ENCODE assay signal across 1 cellular context in the genomic region with DNA sequence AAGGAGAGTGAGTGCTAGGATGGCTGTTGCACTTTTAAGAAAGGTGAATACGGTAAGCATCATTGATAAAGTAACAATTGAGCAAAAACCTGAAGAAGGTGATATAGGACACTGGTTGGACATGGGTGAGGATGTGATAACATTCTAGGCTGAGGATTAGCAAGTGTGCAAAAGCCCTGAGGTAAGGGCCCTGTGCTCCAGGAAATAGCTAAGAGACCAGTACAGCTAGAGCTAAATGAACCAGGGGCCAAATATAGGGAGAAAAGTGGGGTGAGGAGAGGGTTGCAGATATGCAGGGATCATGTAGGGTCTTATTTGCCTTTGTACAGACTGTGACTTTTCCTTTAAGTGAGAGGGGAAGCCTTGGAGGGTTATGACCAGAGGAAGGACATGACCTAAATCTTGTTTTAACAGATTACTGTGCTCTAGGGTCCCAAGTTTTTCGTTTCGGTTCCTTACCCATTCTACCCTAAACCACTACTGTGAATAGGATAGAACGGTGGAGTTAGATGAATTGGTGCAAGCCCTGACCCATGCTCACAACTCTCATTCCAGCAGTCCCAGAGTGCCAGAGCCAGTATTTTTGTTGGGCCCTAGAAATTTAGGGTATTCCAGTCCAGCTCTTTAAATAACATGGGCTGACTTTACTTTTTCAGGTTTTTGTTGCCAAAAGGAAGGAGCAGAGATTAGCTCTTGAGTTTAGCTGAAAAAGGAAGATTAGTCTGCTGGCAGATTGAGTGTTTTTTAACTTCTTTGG.
TF ChIP-seq lines count a peak whose summit lies in the region.

No MANE protein-coding gene starts in this region.

TF ChIP-seq in GM23338, 12 proteins besides CTCF, POLR2A, EP300 and RAD21:
- no peak for TF ChIP-seq ZNF331 (CRISPR knock-in tag; IDR thresholded peaks at IDR 0.05; ENCODE audit: low read depth)
- no peak for TF ChIP-seq JUNB (IDR thresholded peaks at IDR 0.05; ENCODE audit: unreplicated experiment)
- TF ChIP-seq STAT1 (IDR thresholded peaks at IDR 0.05; ENCODE audit: unreplicated experiment) = no peak
- no peak for TF ChIP-seq NANOG (IDR thresholded peaks at IDR 0.05; ENCODE audit: borderline replicate concordance)
- TF ChIP-seq ETS1 (IDR thresholded peaks at IDR 0.05) = no peak
- no peak for TF ChIP-seq EZH2 (IDR thresholded peaks at IDR 0.05; ENCODE audit: low read depth, unreplicated experiment)
- no peak for TF ChIP-seq CREB1 (CRISPR knock-in tag; IDR thresholded peaks at IDR 0.05; ENCODE audit: low read depth)
- no peak for TF ChIP-seq EZH2phosphoT487 (IDR thresholded peaks at IDR 0.05; ENCODE audit: unreplicated experiment)
- TF ChIP-seq, protein P1, sequence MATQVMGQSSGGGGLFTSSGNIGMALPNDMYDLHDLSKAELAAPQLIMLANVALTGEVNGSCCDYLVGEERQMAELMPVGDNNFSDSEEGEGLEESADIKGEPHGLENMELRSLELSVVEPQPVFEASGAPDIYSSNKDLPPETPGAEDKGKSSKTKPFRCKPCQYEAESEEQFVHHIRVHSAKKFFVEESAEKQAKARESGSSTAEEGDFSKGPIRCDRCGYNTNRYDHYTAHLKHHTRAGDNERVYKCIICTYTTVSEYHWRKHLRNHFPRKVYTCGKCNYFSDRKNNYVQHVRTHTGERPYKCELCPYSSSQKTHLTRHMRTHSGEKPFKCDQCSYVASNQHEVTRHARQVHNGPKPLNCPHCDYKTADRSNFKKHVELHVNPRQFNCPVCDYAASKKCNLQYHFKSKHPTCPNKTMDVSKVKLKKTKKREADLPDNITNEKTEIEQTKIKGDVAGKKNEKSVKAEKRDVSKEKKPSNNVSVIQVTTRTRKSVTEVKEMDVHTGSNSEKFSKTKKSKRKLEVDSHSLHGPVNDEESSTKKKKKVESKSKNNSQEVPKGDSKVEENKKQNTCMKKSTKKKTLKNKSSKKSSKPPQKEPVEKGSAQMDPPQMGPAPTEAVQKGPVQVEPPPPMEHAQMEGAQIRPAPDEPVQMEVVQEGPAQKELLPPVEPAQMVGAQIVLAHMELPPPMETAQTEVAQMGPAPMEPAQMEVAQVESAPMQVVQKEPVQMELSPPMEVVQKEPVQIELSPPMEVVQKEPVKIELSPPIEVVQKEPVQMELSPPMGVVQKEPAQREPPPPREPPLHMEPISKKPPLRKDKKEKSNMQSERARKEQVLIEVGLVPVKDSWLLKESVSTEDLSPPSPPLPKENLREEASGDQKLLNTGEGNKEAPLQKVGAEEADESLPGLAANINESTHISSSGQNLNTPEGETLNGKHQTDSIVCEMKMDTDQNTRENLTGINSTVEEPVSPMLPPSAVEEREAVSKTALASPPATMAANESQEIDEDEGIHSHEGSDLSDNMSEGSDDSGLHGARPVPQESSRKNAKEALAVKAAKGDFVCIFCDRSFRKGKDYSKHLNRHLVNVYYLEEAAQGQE (IDR thresholded peaks at IDR 0.05; ENCODE audit: unreplicated experiment) = no peak
- TF ChIP-seq, protein P2, sequence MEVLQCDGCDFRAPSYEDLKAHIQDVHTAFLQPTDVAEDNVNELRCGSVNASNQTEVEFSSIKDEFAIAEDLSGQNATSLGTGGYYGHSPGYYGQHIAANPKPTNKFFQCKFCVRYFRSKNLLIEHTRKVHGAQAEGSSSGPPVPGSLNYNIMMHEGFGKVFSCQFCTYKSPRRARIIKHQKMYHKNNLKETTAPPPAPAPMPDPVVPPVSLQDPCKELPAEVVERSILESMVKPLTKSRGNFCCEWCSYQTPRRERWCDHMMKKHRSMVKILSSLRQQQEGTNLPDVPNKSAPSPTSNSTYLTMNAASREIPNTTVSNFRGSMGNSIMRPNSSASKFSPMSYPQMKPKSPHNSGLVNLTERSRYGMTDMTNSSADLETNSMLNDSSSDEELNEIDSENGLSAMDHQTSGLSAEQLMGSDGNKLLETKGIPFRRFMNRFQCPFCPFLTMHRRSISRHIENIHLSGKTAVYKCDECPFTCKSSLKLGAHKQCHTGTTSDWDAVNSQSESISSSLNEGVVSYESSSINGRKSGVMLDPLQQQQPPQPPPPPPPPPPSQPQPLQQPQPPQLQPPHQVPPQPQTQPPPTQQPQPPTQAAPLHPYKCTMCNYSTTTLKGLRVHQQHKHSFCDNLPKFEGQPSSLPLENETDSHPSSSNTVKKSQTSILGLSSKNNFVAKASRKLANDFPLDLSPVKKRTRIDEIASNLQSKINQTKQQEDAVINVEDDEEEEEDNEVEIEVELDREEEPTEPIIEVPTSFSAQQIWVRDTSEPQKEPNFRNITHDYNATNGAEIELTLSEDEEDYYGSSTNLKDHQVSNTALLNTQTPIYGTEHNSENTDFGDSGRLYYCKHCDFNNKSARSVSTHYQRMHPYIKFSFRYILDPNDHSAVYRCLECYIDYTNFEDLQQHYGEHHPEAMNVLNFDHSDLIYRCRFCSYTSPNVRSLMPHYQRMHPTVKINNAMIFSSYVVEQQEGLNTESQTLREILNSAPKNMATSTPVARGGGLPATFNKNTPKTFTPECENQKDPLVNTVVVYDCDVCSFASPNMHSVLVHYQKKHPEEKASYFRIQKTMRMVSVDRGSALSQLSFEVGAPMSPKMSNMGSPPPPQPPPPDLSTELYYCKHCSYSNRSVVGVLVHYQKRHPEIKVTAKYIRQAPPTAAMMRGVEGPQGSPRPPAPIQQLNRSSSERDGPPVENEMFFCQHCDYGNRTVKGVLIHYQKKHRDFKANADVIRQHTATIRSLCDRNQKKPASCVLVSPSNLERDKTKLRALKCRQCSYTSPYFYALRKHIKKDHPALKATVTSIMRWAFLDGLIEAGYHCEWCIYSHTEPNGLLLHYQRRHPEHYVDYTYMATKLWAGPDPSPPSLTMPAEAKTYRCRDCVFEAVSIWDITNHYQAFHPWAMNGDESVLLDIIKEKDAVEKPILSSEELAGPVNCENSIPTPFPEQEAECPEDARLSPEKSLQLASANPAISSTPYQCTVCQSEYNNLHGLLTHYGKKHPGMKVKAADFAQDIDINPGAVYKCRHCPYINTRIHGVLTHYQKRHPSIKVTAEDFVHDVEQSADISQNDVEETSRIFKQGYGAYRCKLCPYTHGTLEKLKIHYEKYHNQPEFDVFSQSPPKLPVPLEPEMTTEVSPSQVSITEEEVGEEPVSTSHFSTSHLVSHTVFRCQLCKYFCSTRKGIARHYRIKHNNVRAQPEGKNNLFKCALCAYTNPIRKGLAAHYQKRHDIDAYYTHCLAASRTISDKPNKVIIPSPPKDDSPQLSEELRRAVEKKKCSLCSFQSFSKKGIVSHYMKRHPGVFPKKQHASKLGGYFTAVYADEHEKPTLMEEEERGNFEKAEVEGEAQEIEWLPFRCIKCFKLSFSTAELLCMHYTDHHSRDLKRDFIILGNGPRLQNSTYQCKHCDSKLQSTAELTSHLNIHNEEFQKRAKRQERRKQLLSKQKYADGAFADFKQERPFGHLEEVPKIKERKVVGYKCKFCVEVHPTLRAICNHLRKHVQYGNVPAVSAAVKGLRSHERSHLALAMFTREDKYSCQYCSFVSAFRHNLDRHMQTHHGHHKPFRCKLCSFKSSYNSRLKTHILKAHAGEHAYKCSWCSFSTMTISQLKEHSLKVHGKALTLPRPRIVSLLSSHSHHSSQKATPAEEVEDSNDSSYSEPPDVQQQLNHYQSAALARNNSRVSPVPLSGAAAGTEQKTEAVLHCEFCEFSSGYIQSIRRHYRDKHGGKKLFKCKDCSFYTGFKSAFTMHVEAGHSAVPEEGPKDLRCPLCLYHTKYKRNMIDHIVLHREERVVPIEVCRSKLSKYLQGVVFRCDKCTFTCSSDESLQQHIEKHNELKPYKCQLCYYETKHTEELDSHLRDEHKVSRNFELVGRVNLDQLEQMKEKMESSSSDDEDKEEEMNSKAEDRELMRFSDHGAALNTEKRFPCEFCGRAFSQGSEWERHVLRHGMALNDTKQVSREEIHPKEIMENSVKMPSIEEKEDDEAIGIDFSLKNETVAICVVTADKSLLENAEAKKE (CRISPR knock-in tag; IDR thresholded peaks at IDR 0.05) = no peak
TF ChIP-seq in GM23338: peak in this region for 0.
